ENCODE assay signal across 8 cellular contexts in genomic region chr9:120932086-120932818, GRCh38. TPM values are rescaled to one million over a fixed set of nuclear protein-coding genes. Genes with fewer than 3 reads are reported as not detected.
DNase-seq lines count a peak whose midpoint lies in the region; FAIRE-seq and TF ChIP-seq lines count a peak whose summit lies in the region.

No MANE protein-coding gene starts in this region.

- H3K9me3 ChIP-seq in MM.1S (replicated peaks; ENCODE audit: insufficient read depth, low read length) (no peaks in the 10 kb centered on the region), mammary epithelial cell (replicated peaks; ENCODE audit: insufficient read depth, low read length) (no peaks in the 10 kb centered on the region), prostate gland (no peaks in the 10 kb centered on the region)

- TF ChIP-seq CTCF in MM.1S (IDR thresholded peaks at IDR 0.05; ENCODE audit: low read length) (no peak), mammary epithelial cell (conservative IDR thresholded peaks at IDR 0.05 in 1 of 2, IDR thresholded peaks at IDR 0.05 in 1 of 2; ENCODE audit: extremely low read depth in 1 of 2, insufficient read depth in 1 of 2, low read depth in 1 of 2, low read length in 2 of 2) (no peak), prostate gland (IDR thresholded peaks at IDR 0.05) (no peak)

- H3K4me1 ChIP-seq in MM.1S (ENCODE audit: low read length) (peaks cover 77% of the 10 kb centered on the region), mammary epithelial cell (ENCODE audit: insufficient read depth, low read length) (peaks cover 51% of the 10 kb centered on the region), prostate gland (replicated peaks) (peaks cover 16% of the 10 kb centered on the region)

- in situ Hi-C loops in G401 (cut with HindIII; ENCODE audit: low sequenced_read_pairs) (no loop called here), mammary epithelial cell (cut with MboI; ENCODE audit: low sequenced_read_pairs in 2 of 2) (loop anchor here (10.0 to 25.0 kb wide), 2 partner anchors 177 to 320 kb away; no protein-coding TSS in a partner anchor)

- H2AFZ ChIP-seq in MM.1S (ENCODE audit: low read length) (peak overlapping the region; percentile 3; the same call in 1 of the 2 replicates), mammary epithelial cell (ENCODE audit: low read depth, low read length) (no peak overlapping the region)

- H3K27ac ChIP-seq in MM.1S (ENCODE audit: low read length): peak overlapping the region; percentile 88
- H3K27ac ChIP-seq in mammary epithelial cell (ENCODE audit: insufficient read depth, low read depth, low read length): peak overlapping the region; percentile 55
- H3K27ac ChIP-seq in prostate gland: peak overlapping the region; percentile 39 to 47

- 86% methylated on average over 6 of the region's 6 CpGs for WGBS in mammary epithelial cell (ENCODE audit: low coverage, missing lambda C conversion rate)
- 78% methylated on average over 6 of the region's 6 CpGs for WGBS in prostate gland

- CTCF ChIA-PET in mammary epithelial cell (lab: Charles Lee; ENCODE audit: low non-redundant PET): no interaction called here

- no peaks in the 10 kb centered on the region for H3K9me2 ChIP-seq in MM.1S (replicated peaks; ENCODE audit: insufficient read depth, low read length)

- H4K20me1 ChIP-seq in MM.1S (ENCODE audit: insufficient read depth, low read length): no peaks in the 10 kb centered on the region
- no peaks in the 10 kb centered on the region for H4K20me1 ChIP-seq in mammary epithelial cell (ENCODE audit: insufficient read depth, low read length)

- H3K79me2 ChIP-seq in MM.1S (ENCODE audit: low read length) (no peaks in the 10 kb centered on the region), mammary epithelial cell (ENCODE audit: insufficient read depth, low read length) (no peaks in the 10 kb centered on the region)

- H3K36me3 ChIP-seq in MM.1S (replicated peaks; ENCODE audit: insufficient read depth, low read length) (no peaks in the 10 kb centered on the region), mammary epithelial cell (ENCODE audit: insufficient read depth, low read length) (no peaks in the 10 kb centered on the region), prostate gland (no peaks in the 10 kb centered on the region)

- dilution Hi-C loops in mammary epithelial cell (cut with HindIII; ENCODE audit: low sequenced_read_pairs): loop anchor here (25.0 kb wide), 1 partner anchor 170 kb away; no protein-coding TSS in a partner anchor

- peak overlapping the region; percentile 69 for H3K4me2 ChIP-seq in MM.1S (ENCODE audit: low read depth, low read length)
- peak overlapping the region; percentile 51 for H3K4me2 ChIP-seq in mammary epithelial cell (ENCODE audit: insufficient read depth, low read depth, low read length)

- H3K9ac ChIP-seq in MM.1S (ENCODE audit: low read length): peak overlapping the region; percentile 61
- no peak overlapping the region for H3K9ac ChIP-seq in mammary epithelial cell (ENCODE audit: insufficient read depth, low read length)

- intact Hi-C loops in mammary epithelial cell (cut with micrococcal nuclease): no loop called here
- intact Hi-C loops in prostate gland (cut with DNase I): loop anchor here (10.0 kb wide), 2 partner anchors 143 to 177 kb away; partner anchors contain the start of gene CNTRL

- no peak for TF ChIP-seq POLR2A in prostate gland (IDR thresholded peaks at IDR 0.05)

- H3K4me3 ChIP-seq in MM.1S (ENCODE audit: low read length): peak overlapping the region; percentile 35; the same call in 1 of the 2 replicates
- no peak overlapping the region for H3K4me3 ChIP-seq in mammary epithelial cell (replicated peaks in 1 of 3; ENCODE audit: insufficient read depth in 1 of 3, low read depth in 2 of 3, low read length in 3 of 3)
- H3K4me3 ChIP-seq in prostate gland: no peak overlapping the region

- peaks cover 51% of the 10 kb centered on the region for H3F3A ChIP-seq in MM.1S (ENCODE audit: insufficient read depth, low read length)

- BruUV-seq in mammary epithelial cell (replicated peaks; lab: Mats Ljungman, UMichigan): no TSS peak

- H3K27me3 ChIP-seq in MM.1S (replicated peaks; ENCODE audit: insufficient read depth, low read length) (no peaks in the 10 kb centered on the region), mammary epithelial cell (ENCODE audit: insufficient read depth, low read length) (no peaks in the 10 kb centered on the region), prostate gland (replicated peaks; ENCODE audit: insufficient read depth) (no peaks in the 10 kb centered on the region)

- FAIRE-seq in frontal cortex (lab: Jason Lieb, UNC) (no peak), HTR-8/SVneo (lab: Jason Lieb, UNC) (no peak)

- peak; percentile 45 for DNase-seq in G401 (ENCODE audit: low spot score)
- no peak for DNase-seq in MM.1S
- DNase-seq in mammary epithelial cell: no peak
- DNase-seq in prostate gland (ENCODE audit: low spot score): no peak
- DNase-seq in frontal cortex (ENCODE audit: low spot score in 2 of 2): no peak
- DNase-seq in HTR-8/SVneo (ENCODE audit: insufficient read length, low spot score): no peak
- no peak for DNase-seq in GM19240 (ENCODE audit: insufficient read length, low spot score)
- no peak for DNase-seq in nucleus accumbens (lab: John Stamatoyannopoulos, UW)

RNA-seq across cellular contexts. Expression of gene TRAF1, which starts 5.7 kb away (rescaled TPM):
- total RNA-seq in G401 (2014; rRNA removed; shearing (Covaris generic)): 0.49 and 0.85 TPM in 2 replicates
- total RNA-seq in mammary epithelial cell: 1 to 10 TPM in 1 of 2 donors, under 1 TPM in 1; 0.89 to 1.0 TPM
- polyA plus RNA-seq in mammary epithelial cell: 0.28 TPM
- not detected for polyA minus RNA-seq in mammary epithelial cell
- 1 to 10 TPM; 3.1 to 6.9 TPM for total RNA-seq in prostate gland
- total RNA-seq in frontal cortex: 1.6 TPM

RNA-seq across cellular contexts. Expression of gene PHF19, which starts 55.3 kb away (rescaled TPM):
- 60.2 and 66.5 TPM in 2 replicates for total RNA-seq in G401 (2014; rRNA removed; shearing (Covaris generic))
- total RNA-seq in mammary epithelial cell (10 to 100 TPM in 1 of 2 donors, 1 to 10 TPM in 1; 4.3 to 52.9 TPM), prostate gland (10 to 100 TPM; 19.9 to 37.6 TPM), frontal cortex (3.7 TPM)
- polyA plus RNA-seq in mammary epithelial cell: 60.9 TPM
- polyA minus RNA-seq in mammary epithelial cell: 47.9 TPM
